ENCODE assay signal across 14 cellular contexts in the genomic region with DNA sequence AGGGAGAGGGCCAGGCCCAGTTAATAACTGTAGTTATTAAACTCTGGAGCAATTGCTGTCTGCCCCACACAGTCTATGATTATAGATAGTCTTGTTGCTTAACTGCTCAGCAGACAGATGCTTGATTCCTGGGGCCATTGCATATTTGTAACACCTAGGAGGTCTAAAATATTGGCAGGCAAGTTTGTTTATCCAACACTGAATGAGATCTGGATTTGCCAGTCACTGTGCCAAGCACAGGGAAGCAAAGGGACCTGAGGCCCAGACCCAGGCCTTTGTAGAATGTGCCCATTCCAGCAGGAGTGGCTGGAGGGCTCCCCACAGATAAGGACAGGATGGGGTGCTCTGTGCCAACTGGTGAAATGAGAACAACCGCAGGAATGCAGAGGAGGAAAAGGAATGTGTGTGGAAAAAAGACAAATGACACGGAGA. TPM values are rescaled to one million over a fixed set of nuclear protein-coding genes. Genes with fewer than 3 reads are reported as not detected.
DNase-seq lines count a peak whose midpoint lies in the region; ATAC-seq, FAIRE-seq and TF ChIP-seq lines count a peak whose summit lies in the region.
"Had no signal": no experiment of that assay in that cellular context is flagged by ENCODE, and none has a peak within 500 bp of the region (broad histone marks: within the 10 kb centered on the region; RNA-seq: fewer than 3 reads in every experiment).

No MANE protein-coding gene starts in this region.

- no peak for DNase-seq in Right ventricle myocardium inferior (ENCODE audit: missing footprints)
- DNase-seq in left ventricle myocardium inferior: no peak
- DNase-seq in SJSA1 (ENCODE audit: low read depth in 1 of 2, low spot score in 2 of 2): peak; percentile 73 to 81
- DNase-seq in glomerular visceral epithelial cell (ENCODE audit: extremely low spot score): peak; percentile 23
- peak; percentile 50 for DNase-seq in urothelium cell line (ENCODE audit: low spot score)
- no peak for DNase-seq in substantia nigra (lab: John Stamatoyannopoulos, UW)
- DNase-seq: activated gamma-delta T cell treated with Interleukin-2 at 50 U/mL for 16 hours; Kasumi-1; NCI-H510A; stimulated activated CD4-positive, alpha-beta T cell treated with anti-CD3 and anti-CD28 coated beads, Interleukin-12 subunit alpha, Interleukin-12 subunit beta, amount 100 ng/mL, for 4 hours had no signal

- no peak for TF ChIP-seq CTCF in left ventricle myocardium inferior (IDR thresholded peaks at IDR 0.05; ENCODE audit: borderline replicate concordance)

- ATAC-seq in Right ventricle myocardium inferior (peak; percentile 27), HG03442 (IDR thresholded peaks at IDR 0.05; ENCODE audit: unreplicated experiment) (no peak), GM21423 (IDR thresholded peaks at IDR 0.05; ENCODE audit: unreplicated experiment) (no peak)

- no peak for FAIRE-seq in urothelium cell line (lab: Jason Lieb, UNC)

- H3K27ac ChIP-seq in left ventricle myocardium inferior (replicated peaks): no peak overlapping the region
- peak overlapping the region; percentile 46 for H3K27ac ChIP-seq in SJSA1
- no peak overlapping the region for H3K27ac ChIP-seq in substantia nigra (ENCODE audit: low read depth, low read length, poor library complexity, severe bottlenecking)
- H3K27ac ChIP-seq: hepatocyte had no signal

- H3K27me3 ChIP-seq in left ventricle myocardium inferior (ENCODE audit: low read depth) (no peaks in the 10 kb centered on the region), SJSA1 (replicated peaks) (no peaks in the 10 kb centered on the region)
- H3K27me3 ChIP-seq: hepatocyte, tibial nerve had no signal

- H3K36me3 ChIP-seq in left ventricle myocardium inferior: no peaks in the 10 kb centered on the region
- no peaks in the 10 kb centered on the region for H3K36me3 ChIP-seq in SJSA1
- H3K36me3 ChIP-seq: tibial nerve had no signal

- H3K4me3 ChIP-seq in left ventricle myocardium inferior (no peak overlapping the region), SJSA1 (no peak overlapping the region)
- H3K4me3 ChIP-seq: hepatocyte, tibial nerve had no signal

- H3K4me1 ChIP-seq in left ventricle myocardium inferior (peaks cover 6% of the 10 kb centered on the region), SJSA1 (replicated peaks) (peaks cover 29% of the 10 kb centered on the region)

- intact Hi-C loops in Right ventricle myocardium inferior (cut with DNase I): loop anchor here (5.0 kb wide), 1 partner anchor 111 kb away; no protein-coding TSS in a partner anchor
- intact Hi-C loops in left ventricle myocardium inferior (cut with micrococcal nuclease): loop anchor here (10.0 kb wide), 1 partner anchor 183 kb away; the partner anchor contains the start of gene APMAP

- H3K9me3 ChIP-seq in left ventricle myocardium inferior (replicated peaks) (peaks cover 18% of the 10 kb centered on the region), SJSA1 (replicated peaks) (no peaks in the 10 kb centered on the region)

RNA-seq across cellular contexts. Expression of gene ENTPD6, which starts 17.6 kb away (rescaled TPM):
- total RNA-seq in Right ventricle myocardium inferior: 132 TPM
- total RNA-seq in left ventricle myocardium inferior: 106 TPM
- total RNA-seq in SJSA1 (2014; rRNA removed; shearing (Covaris generic)): 68.0 and 77.0 TPM in 2 replicates

Comparison
In these comparisons a context has a peak if more than half of its experiments do, and no peak if none do; other contexts are left out.
1. DNase-seq: peak in SJSA1 (2 of 2), glomerular visceral epithelial cell (single experiment) and urothelium cell line (single experiment); none in Right ventricle myocardium inferior (single experiment), left ventricle myocardium inferior (single experiment) and substantia nigra (0 of 49).